14 cellular contexts compared by ENCODE assay signal in genomic region chr17:74761419-74761818, GRCh38. TPM values are rescaled to one million over a fixed set of nuclear protein-coding genes. Genes with fewer than 3 reads are reported as not detected.
DNase-seq lines count a peak whose midpoint lies in the region; ATAC-seq and TF ChIP-seq lines count a peak whose summit lies in the region.
"Had no signal": no experiment of that assay in that cellular context is flagged by ENCODE, and none has a peak within 500 bp of the region (broad histone marks: within the 10 kb centered on the region; RNA-seq: fewer than 3 reads in every experiment).

No MANE protein-coding gene starts in this region.

- no peak for DNase-seq in CD4-positive, CD25-positive, alpha-beta regulatory T cell
- no peak for DNase-seq in chondrocyte (ENCODE audit: low spot score)
- DNase-seq in neural crest cell (ENCODE audit: low read depth, low spot score) = no peak
- DNase-seq in posterior vena cava (ENCODE audit: low spot score) = no peak
- no peak for DNase-seq in activated gamma-delta T cell (lab: John Stamatoyannopoulos, UW)
- DNase-seq in CD14-positive monocyte (ENCODE audit: low spot score) = no peak
- DNase-seq in esophagus muscularis mucosa (ENCODE audit: extremely low spot score) = no peak
- DNase-seq: COR-L47; effector CD4-positive, alpha-beta T cell; KBM-7; NCI-H2107 had no signal

- no peaks in the 10 kb centered on the region for H3K27me3 ChIP-seq in CD4-positive, CD25-positive, alpha-beta regulatory T cell (ENCODE audit: control insufficient read depth, insufficient read depth, low read length)
- peaks cover 0 to 17% (median 0%) of the 10 kb centered on the region in 4 donors for H3K27me3 ChIP-seq in esophagus muscularis mucosa

- H3K36me3 Mint-ChIP-seq in CD4-positive, CD25-positive, alpha-beta regulatory T cell = peaks cover 3% of the 10 kb centered on the region
- H3K36me3 Mint-ChIP-seq in chondrocyte (ENCODE audit: low read depth) (no peaks in the 10 kb centered on the region), neural crest cell (ENCODE audit: low read depth) (no peaks in the 10 kb centered on the region), CD14-positive monocyte (peaks cover 27 to 50% of the 10 kb centered on the region in 2 donors)
- H3K36me3 Mint-ChIP-seq: memory B cell had no signal

- no peaks in the 10 kb centered on the region for H3K9me3 ChIP-seq in CD4-positive, CD25-positive, alpha-beta regulatory T cell (ENCODE audit: control insufficient read depth in 2 of 2, low read length in 2 of 2)
- H3K9me3 ChIP-seq in KOPT-K1 (ENCODE audit: insufficient read depth, low read length, poor library complexity, severe bottlenecking) = no peaks in the 10 kb centered on the region
- H3K9me3 ChIP-seq in esophagus muscularis mucosa = no peaks in the 10 kb centered on the region

- peak overlapping the region; percentile 80 to 88 (median 82) for H3K27ac Mint-ChIP-seq in CD4-positive, CD25-positive, alpha-beta regulatory T cell
- peak overlapping the region; percentile 61 for H3K27ac Mint-ChIP-seq in chondrocyte (ENCODE audit: unreplicated experiment)
- peak overlapping the region; percentile 96 for H3K27ac Mint-ChIP-seq in neural crest cell (ENCODE audit: unreplicated experiment)
- H3K27ac Mint-ChIP-seq in CD14-positive monocyte = peak overlapping the region in 1 of 7 donors; percentile 20
- H3K27ac Mint-ChIP-seq: memory B cell had no signal

- 75% methylated on average over 2 of the region's 5 CpGs for WGBS in esophagus muscularis mucosa

- H3K4me3 Mint-ChIP-seq in CD4-positive, CD25-positive, alpha-beta regulatory T cell = peak overlapping the region in 1 of 4 donors; percentile 61
- H3K4me3 Mint-ChIP-seq in chondrocyte (ENCODE audit: unreplicated experiment) = no peak overlapping the region
- H3K4me3 Mint-ChIP-seq in neural crest cell = peak overlapping the region; percentile 49
- H3K4me3 Mint-ChIP-seq in CD14-positive monocyte = no peak overlapping the region
- H3K4me3 Mint-ChIP-seq: memory B cell had no signal

- no peak for ATAC-seq in CD4-positive, CD25-positive, alpha-beta regulatory T cell (ENCODE audit: low read depth in 2 of 2)

- TF ChIP-seq EP300 in esophagus muscularis mucosa (IDR thresholded peaks at IDR 0.05) = no peak

- H3K4me1 ChIP-seq in CD4-positive, CD25-positive, alpha-beta regulatory T cell (ENCODE audit: control insufficient read depth, insufficient read depth, low read length, poor library complexity, severe bottlenecking) = peaks cover 64% of the 10 kb centered on the region
- peaks cover 45 to 58% (median 53%) of the 10 kb centered on the region in 4 donors for H3K4me1 ChIP-seq in esophagus muscularis mucosa

- TF ChIP-seq POLR2A in esophagus muscularis mucosa (IDR thresholded peaks at IDR 0.05; ENCODE audit: low read depth) = no peak

- peak overlapping the region; percentile 68 for H3K27ac ChIP-seq in CD4-positive, CD25-positive, alpha-beta regulatory T cell (ENCODE audit: insufficient read depth, low read length, poor library complexity, severe bottlenecking)
- H3K27ac ChIP-seq in KOPT-K1 (ENCODE audit: low read depth, low read length, poor library complexity, severe bottlenecking) (peak overlapping the region; percentile 15), esophagus muscularis mucosa (replicated peaks in 1 of 4) (peak overlapping the region in 1 of 4 donors; percentile 11)

- peaks cover 4 to 72% (median 23%) of the 10 kb centered on the region in 4 donors for H3K4me1 Mint-ChIP-seq in CD4-positive, CD25-positive, alpha-beta regulatory T cell
- H3K4me1 Mint-ChIP-seq in chondrocyte (ENCODE audit: low read depth) (peaks cover 91% of the 10 kb centered on the region), neural crest cell (peaks cover 56% of the 10 kb centered on the region), CD14-positive monocyte (peaks cover 51% of the 10 kb centered on the region)

- peaks cover 40% of the 10 kb centered on the region for H3K36me3 ChIP-seq in CD4-positive, CD25-positive, alpha-beta regulatory T cell (ENCODE audit: control insufficient read depth, insufficient read depth, low read length)
- H3K36me3 ChIP-seq in KOPT-K1 (ENCODE audit: insufficient read depth, low read length) (peaks cover 86% of the 10 kb centered on the region), esophagus muscularis mucosa (peaks cover 0 to 8% (median 2%) of the 10 kb centered on the region in 4 donors)

- intact Hi-C loops in posterior vena cava (cut with DNase I) (no loop called here), CD14-positive monocyte (cut with micrococcal nuclease) (no loop called here), esophagus muscularis mucosa (cut with DNase I) (no loop called here)

- H3K27me3 Mint-ChIP-seq in CD4-positive, CD25-positive, alpha-beta regulatory T cell = no peaks in the 10 kb centered on the region
- no peaks in the 10 kb centered on the region for H3K27me3 Mint-ChIP-seq in chondrocyte (ENCODE audit: low read depth)
- no peaks in the 10 kb centered on the region for H3K27me3 Mint-ChIP-seq in neural crest cell (ENCODE audit: low read depth)
- peaks cover 0 to 2% (median 1%) of the 10 kb centered on the region in 3 donors for H3K27me3 Mint-ChIP-seq in CD14-positive monocyte (ENCODE audit: low read depth in 3 of 3)
- H3K27me3 Mint-ChIP-seq: memory B cell had no signal

- no peak overlapping the region for H3K4me3 ChIP-seq in CD4-positive, CD25-positive, alpha-beta regulatory T cell (ENCODE audit: low read depth, low read length)
- H3K4me3 ChIP-seq in esophagus muscularis mucosa = no peak overlapping the region

- TF ChIP-seq CTCF in chondrocyte (IDR thresholded peaks at IDR 0.05) (no peak), neural crest cell (conservative IDR thresholded peaks at IDR 0.05) (no peak), CD14-positive monocyte (IDR thresholded peaks at IDR 0.05) (no peak), esophagus muscularis mucosa (IDR thresholded peaks at IDR 0.05) (no peak)

- H3K9me3 Mint-ChIP-seq in CD4-positive, CD25-positive, alpha-beta regulatory T cell = no peaks in the 10 kb centered on the region
- H3K9me3 Mint-ChIP-seq in chondrocyte (ENCODE audit: low read depth) (no peaks in the 10 kb centered on the region), neural crest cell (no peaks in the 10 kb centered on the region), CD14-positive monocyte (peaks cover 0 to 2% (median 0%) of the 10 kb centered on the region in 7 donors)
- H3K9me3 Mint-ChIP-seq: memory B cell had no signal

RNA-seq across cellular contexts. Expression of gene NHERF1, which starts 13.0 kb away (rescaled TPM):
- total RNA-seq in CD4-positive, CD25-positive, alpha-beta regulatory T cell = 177 TPM
- 100 to 1,000 TPM; 373 to 453 (median 405) TPM for polyA plus RNA-seq in CD4-positive, CD25-positive, alpha-beta regulatory T cell
- total RNA-seq in chondrocyte (98.7 to 108 TPM (median 98.7 TPM) in 3 replicates), neural crest cell (51.7 and 52.2 TPM in 2 replicates), posterior vena cava (10 to 100 TPM in 1 of 2 donors, 1 to 10 TPM in 1; 7.0 to 11.5 TPM), esophagus muscularis mucosa (10 to 100 TPM in 2 of 4 donors, 1 to 10 TPM in 2; 8.9 to 12.1 (median 11.0) TPM)
- polyA plus RNA-seq in CD14-positive monocyte = 100 to 1,000 TPM; 131 to 149 TPM

RNA-seq across cellular contexts. Expression of gene NAT9, which starts 14.7 kb away (rescaled TPM):
- 35.4 TPM for total RNA-seq in CD4-positive, CD25-positive, alpha-beta regulatory T cell
- polyA plus RNA-seq in CD4-positive, CD25-positive, alpha-beta regulatory T cell = 10 to 100 TPM; 16.2 to 22.0 (median 17.7) TPM
- total RNA-seq in chondrocyte (46.8 to 48.9 TPM (median 47.4 TPM) in 3 replicates), neural crest cell (66.9 and 67.7 TPM in 2 replicates), posterior vena cava (10 to 100 TPM; 26.8 to 31.7 TPM), esophagus muscularis mucosa (10 to 100 TPM; 10.4 to 22.4 (median 17.7) TPM)
- polyA plus RNA-seq in CD14-positive monocyte = 1 to 10 TPM; 7.1 to 7.8 TPM

RNA-seq across cellular contexts. Expression of gene RAB37, which starts 24.4 kb away (rescaled TPM):
- total RNA-seq in CD4-positive, CD25-positive, alpha-beta regulatory T cell = 85.5 TPM
- 100 to 1,000 TPM in 2 of 4 donors, 10 to 100 TPM in 2; 75.6 to 159 (median 104) TPM for polyA plus RNA-seq in CD4-positive, CD25-positive, alpha-beta regulatory T cell
- total RNA-seq in chondrocyte (0.15 TPM in 1 of 3 replicates, not detected in the others), neural crest cell (not detected in 2 replicates), posterior vena cava (1 to 10 TPM; 1.1 to 1.6 TPM), esophagus muscularis mucosa (1 to 10 TPM; 1.4 to 3.3 (median 2.5) TPM)
- polyA plus RNA-seq in CD14-positive monocyte = 10 to 100 TPM; 26.8 to 40.9 TPM

RNA-seq across cellular contexts. Expression of gene CD300LF, which starts 48.7 kb away (rescaled TPM):
- total RNA-seq in CD4-positive, CD25-positive, alpha-beta regulatory T cell = 0.52 TPM
- polyA plus RNA-seq in CD4-positive, CD25-positive, alpha-beta regulatory T cell = under 1 TPM in 2 of 4 donors, not detected in 2; 0.19 to 0.21 TPM
- total RNA-seq in chondrocyte (not detected in 3 replicates), neural crest cell (not detected in 2 replicates), posterior vena cava (1 to 10 TPM in 1 of 2 donors, under 1 TPM in 1; 0.48 to 3.1 TPM), esophagus muscularis mucosa (under 1 TPM in 3 of 4 donors, not detected in 1; 0.26 to 0.99 (median 0.42) TPM)
- 100 to 1,000 TPM; 112 to 175 TPM for polyA plus RNA-seq in CD14-positive monocyte
- total RNA-seq: renal cortical epithelial cell had no signal

Comparison
In these comparisons a context has a peak if more than half of its experiments do, and no peak if none do; other contexts are left out.
1. RNA of gene RAB37, which starts 24.4 kb away (total RNA-seq): 85.5 TPM in CD4-positive, CD25-positive, alpha-beta regulatory T cell (single experiment); 1.4 to 3.3 TPM in esophagus muscularis mucosa, 1.1 to 1.6 TPM in posterior vena cava, 0.15 TPM in chondrocyte and not detected in neural crest cell; every median in the first group is over 10 times any median in the second.